8 cellular contexts compared by ENCODE assay signal in genomic region chr12:55926738-55927587, GRCh38. TPM values are rescaled to one million over a fixed set of nuclear protein-coding genes. Genes with fewer than 3 reads are reported as not detected.
DNase-seq lines count a peak whose midpoint lies in the region; ATAC-seq and TF ChIP-seq lines count a peak whose summit lies in the region.

No MANE protein-coding gene starts in this region.

- peaks cover 55 to 69% of the 10 kb centered on the region in 2 donors for H3K4me1 Mint-ChIP-seq in natural killer cell

- H3K9me3 ChIP-seq in DOHH2 (ENCODE audit: control insufficient read depth, insufficient read depth, low read length): no peaks in the 10 kb centered on the region

- peak overlapping the region; percentile 97 for H3K27ac ChIP-seq in DOHH2 (ENCODE audit: low read depth, low read length)

- H3F3A ChIP-seq in DOHH2 (ENCODE audit: control insufficient read depth, insufficient read depth): peaks cover 31% of the 10 kb centered on the region

- peak overlapping the region; percentile 93 for H3K4me2 ChIP-seq in DOHH2 (ENCODE audit: low read length)

- H3K4me1 ChIP-seq in DOHH2 (ENCODE audit: control insufficient read depth, low read length): peaks cover 58% of the 10 kb centered on the region

- peak overlapping the region; percentile 97 to 98 for H3K27ac Mint-ChIP-seq in natural killer cell

- DNase-seq in LHCN-M2 (ENCODE audit: low read depth) (peak; percentile 92), RKO (ENCODE audit: low spot score) (peak; percentile 93), fibroblast of mammary gland (ENCODE audit: low read depth) (peak; percentile 90), natural killer cell (peak; percentile 83)
- peak; percentile 79 to 87 for DNase-seq in activated T-helper 1 cell treated with anti-CD3 and anti-CD28 coated beads, Interleukin-2, amount 50 U/mL, for 16 hours (ENCODE audit: low read depth in 1 of 2, low spot score in 1 of 2)
- DNase-seq in stimulated activated naive CD4-positive, alpha-beta T cell (lab: John Stamatoyannopoulos, UW): peak; percentile 87 to 93 (median 90)

- ATAC-seq in GM21825 (IDR thresholded peaks at IDR 0.05; ENCODE audit: unreplicated experiment) (peak; percentile 47), natural killer cell (peak; percentile 60 to 80 (median 70))

- H3K9me3 Mint-ChIP-seq in natural killer cell: no peaks in the 10 kb centered on the region

- no peaks in the 10 kb centered on the region for H4K20me1 ChIP-seq in DOHH2 (ENCODE audit: control insufficient read depth, insufficient read depth, low read depth, low read length)

- TF ChIP-seq CTCF in DOHH2 (IDR thresholded peaks at IDR 0.05; ENCODE audit: low read depth, low read length, poor library complexity, severe bottlenecking) (peak; percentile 97), fibroblast of mammary gland (conservative IDR thresholded peaks at IDR 0.05; ENCODE audit: control insufficient read depth, insufficient read depth, low read depth, low read length) (peak; percentile 59), natural killer cell (IDR thresholded peaks at IDR 0.05) (peak; percentile 85)

- H3K79me2 ChIP-seq in DOHH2 (ENCODE audit: control insufficient read depth, low read length): peaks cover 74% of the 10 kb centered on the region

- intact Hi-C loops in natural killer cell (cut with micrococcal nuclease): loop anchor here (1.0 to 5.0 kb wide), 6 partner anchors 13 to 185 kb away; partner anchors contain the start of genes DNAJC14, GDF11, RPS26 and SARNP

- no peaks in the 10 kb centered on the region for H3K9me2 ChIP-seq in DOHH2 (replicated peaks; ENCODE audit: control insufficient read depth, low read length)

- H3K4me3 Mint-ChIP-seq in natural killer cell: peak overlapping the region; percentile 97

- H3K27me3 ChIP-seq in DOHH2 (ENCODE audit: control insufficient read depth, low read length): no peaks in the 10 kb centered on the region

- H3K36me3 Mint-ChIP-seq in natural killer cell: no peaks in the 10 kb centered on the region

- peak overlapping the region; percentile 95 for H3K4me3 ChIP-seq in DOHH2 (ENCODE audit: low read length)
- peak overlapping the region; percentile 98 for H3K4me3 ChIP-seq in fibroblast of mammary gland (ENCODE audit: control insufficient read depth, low read depth, low read length)

- no peaks in the 10 kb centered on the region for H3K27me3 Mint-ChIP-seq in natural killer cell (ENCODE audit: low read depth in 2 of 2)

- H3K36me3 ChIP-seq in DOHH2 (ENCODE audit: control insufficient read depth, low read length): peaks cover 65% of the 10 kb centered on the region

RNA-seq across cellular contexts. Expression of gene PYM1, which starts 0.7 kb away (rescaled TPM):
- total RNA-seq in LHCN-M2 (2014; rRNA removed) (39.5 and 54.8 TPM in 2 replicates), natural killer cell (10 to 100 TPM; 18.5 to 21.2 (median 19.1) TPM)
- polyA plus RNA-seq in LHCN-M2 (2012): 29.2 TPM

RNA-seq across cellular contexts. Expression of gene DGKA, which starts 4.0 kb away (rescaled TPM):
- total RNA-seq in LHCN-M2 (2014; rRNA removed) (56.0 and 71.4 TPM in 2 replicates), natural killer cell (100 to 1,000 TPM; 137 to 145 (median 142) TPM)
- polyA plus RNA-seq in LHCN-M2 (2012): 72.9 TPM

RNA-seq across cellular contexts. Expression of gene PMEL, which starts 38.9 kb away (rescaled TPM):
- total RNA-seq in LHCN-M2 (2014; rRNA removed) (0.32 and 0.52 TPM in 2 replicates), natural killer cell (under 1 TPM in 1 of 3 donors, not detected in 2; 0.35 TPM)
- polyA plus RNA-seq in LHCN-M2 (2012): 0.64 TPM

RNA-seq across cellular contexts. Expression of gene CDK2, which starts 39.7 kb away (rescaled TPM):
- 64.4 and 66.5 TPM in 2 replicates for total RNA-seq in LHCN-M2 (2014; rRNA removed)
- 43.7 TPM for polyA plus RNA-seq in LHCN-M2 (2012)
- 10 to 100 TPM; 19.5 to 27.3 (median 27.3) TPM for total RNA-seq in natural killer cell

RNA-seq across cellular contexts. Expression of gene RAB5B, which starts 46.9 kb away (rescaled TPM):
- total RNA-seq in LHCN-M2 (2014; rRNA removed) (46.7 and 60.3 TPM in 2 replicates), natural killer cell (10 to 100 TPM; 69.4 to 80.0 (median 78.2) TPM)
- 58.5 TPM for polyA plus RNA-seq in LHCN-M2 (2012)

Comparison
In these comparisons a context has a peak if more than half of its experiments do, and no peak if none do; other contexts are left out.
1. Peak in every context shown above with its lines: DNase-seq, ATAC-seq, H3K4me3 ChIP-seq and H3K27ac ChIP-seq.